Comparison of ENCODE assay signal across 7 cellular contexts in the genomic region with DNA sequence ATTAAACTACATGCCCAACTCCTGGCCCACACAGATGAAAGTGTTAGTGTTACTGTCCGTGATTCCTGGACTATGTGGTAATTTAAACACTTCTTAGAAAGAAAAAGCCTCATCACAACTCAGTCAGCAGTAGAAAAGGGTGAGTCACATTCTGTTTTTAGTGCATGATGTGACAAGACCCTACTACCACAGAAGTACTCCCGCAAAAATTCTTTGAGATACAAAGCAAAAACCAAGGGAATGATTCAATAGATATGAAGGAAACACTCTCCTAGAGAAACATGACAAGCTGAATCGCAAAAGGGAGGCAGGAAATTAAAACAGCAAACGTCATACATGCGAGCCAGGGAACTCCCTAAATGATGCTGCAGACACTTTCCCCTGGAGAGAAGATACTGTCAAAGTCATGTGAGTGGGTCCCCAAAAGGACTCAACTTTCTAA. TPM values are rescaled to one million over a fixed set of nuclear protein-coding genes. Genes with fewer than 3 reads are reported as not detected.
DNase-seq lines count a peak whose midpoint lies in the region; ATAC-seq, FAIRE-seq and TF ChIP-seq lines count a peak whose summit lies in the region.

No MANE protein-coding gene starts in this region.

- no TSS peak for BruUV-seq in K562 (replicated peaks; lab: Mats Ljungman, UMichigan)

- no peaks in the 10 kb centered on the region for H3K9me1 ChIP-seq in K562 (ENCODE audit: control insufficient read depth, insufficient read depth, low read length)

- no peak overlapping the region for H3K9ac ChIP-seq in K562 (ENCODE audit: insufficient read depth in 1 of 2, low read depth in 2 of 2, low read length in 2 of 2)

- no peak overlapping the region for H3K4me3 ChIP-seq in K562
- no peak overlapping the region for H3K4me3 ChIP-seq in retinal pigment epithelial cell (ENCODE audit: low read length)

- no peak for TF ChIP-seq EP300 in K562 (IDR thresholded peaks at IDR 0.05; ENCODE audit: low read length)

- H3K4me1 ChIP-seq in K562 (replicated peaks in 1 of 2; ENCODE audit: control insufficient read depth in 2 of 2, insufficient read depth in 2 of 2, low read length in 2 of 2), result peaks cover 0 to 9% of the 10 kb centered on the region in 2 experiments; a peak in 1 of 5 replicates

- ATAC-seq in GM18520 (IDR thresholded peaks at IDR 0.05; ENCODE audit: unreplicated experiment) (peak; percentile 7), HG03571 (IDR thresholded peaks at IDR 0.05; ENCODE audit: unreplicated experiment) (peak; percentile 9), K562 (no peak), GM18858 (IDR thresholded peaks at IDR 0.05; ENCODE audit: unreplicated experiment) (no peak), HG03097 (IDR thresholded peaks at IDR 0.05; ENCODE audit: low FRiP score, unreplicated experiment) (no peak)

- 0 out of 2 replicates have a peak, but pooled peaks cover 4% of the 10 kb centered on the region for H4K20me1 ChIP-seq in K562 (replicated peaks; ENCODE audit: control insufficient read depth, insufficient read depth, low read length)

- in situ Hi-C loops in K562 (cut with MboI), result no loop called here

- FAIRE-seq in K562 (lab: Jason Lieb, UNC) (peak; percentile 62), frontal cortex (lab: Jason Lieb, UNC) (no peak)

- no peak for TF ChIP-seq POLR2A in K562 (conservative IDR thresholded peaks at IDR 0.05)

- no peak for TF ChIP-seq RAD21 in K562 (CRISPR knock-in tag; conservative IDR thresholded peaks at IDR 0.05 in 1 of 2, IDR thresholded peaks at IDR 0.05 in 1 of 2)

- CTCF ChIA-PET in K562 (lab: Yijun Ruan, JAX; ENCODE audit: low intra/inter-chr PET ratio), result no interaction called here

- H3K27me3 ChIP-seq in K562 (ENCODE audit: control insufficient read depth in 2 of 2, insufficient read depth in 2 of 2, low read length in 2 of 2), result no peaks in the 10 kb centered on the region

- DNase-seq in K562 (ENCODE audit: extremely low read depth in 1 of 4, low spot score in 3 of 4), result no peak
- peak; percentile 64 for DNase-seq in retinal pigment epithelial cell (ENCODE audit: low read depth)
- no peak for DNase-seq in frontal cortex (ENCODE audit: low spot score in 2 of 2)

- no peaks in the 10 kb centered on the region for H3K79me2 ChIP-seq in K562 (ENCODE audit: control insufficient read depth, insufficient read depth, low read length)

- H2AFZ ChIP-seq in K562 (ENCODE audit: low read depth, low read length), result no peak overlapping the region

- intact Hi-C loops in K562 (cut with micrococcal nuclease), result no loop called here

- POLR2A ChIA-PET in K562 (lab: Yijun Ruan, JAX), result interaction anchor here (0.6 kb wide), 1 partner anchor 636 kb away, joined by 3 read pairs; no protein-coding TSS in a partner anchor

- peak overlapping the region; percentile 20; the same call in 1 of the 3 replicates for H3K27ac ChIP-seq in K562 (ENCODE audit: extremely low read depth, low read depth, low read length)

- H3K9me3 ChIP-seq in K562 (replicated peaks; ENCODE audit: control insufficient read depth, insufficient read depth, low read depth, low read length), result no peaks in the 10 kb centered on the region

- no peak overlapping the region for H3K4me2 ChIP-seq in K562 (ENCODE audit: insufficient read depth, low read length)

- TF ChIP-seq CTCF in K562 (IDR thresholded peaks at IDR 0.05 in 2 of 3, conservative IDR thresholded peaks at IDR 0.05 in 1 of 3; ENCODE audit: insufficient read depth in 2 of 3, low read depth in 1 of 3, low read length in 3 of 3) (no peak), retinal pigment epithelial cell (conservative IDR thresholded peaks at IDR 0.05; ENCODE audit: low read depth, low read length) (no peak)

- WGBS in K562 (ENCODE audit: insufficient coverage, low coverage, missing lambda C conversion rate), result 56% methylated on average over 5 of the region's 5 CpGs

- H3K36me3 ChIP-seq in K562 (ENCODE audit: control insufficient read depth, insufficient read depth, low read length), result peaks cover 97% of the 10 kb centered on the region

TF ChIP-seq in K562, 482 proteins besides CTCF, POLR2A, EP300 and RAD21 (continues in another document):
- TF ChIP-seq ZNF124 (CRISPR knock-in tag; IDR thresholded peaks at IDR 0.05), result no peak
- no peak for TF ChIP-seq MCM2 (IDR thresholded peaks at IDR 0.05; ENCODE audit: low read depth)
- TF ChIP-seq, protein P1, sequence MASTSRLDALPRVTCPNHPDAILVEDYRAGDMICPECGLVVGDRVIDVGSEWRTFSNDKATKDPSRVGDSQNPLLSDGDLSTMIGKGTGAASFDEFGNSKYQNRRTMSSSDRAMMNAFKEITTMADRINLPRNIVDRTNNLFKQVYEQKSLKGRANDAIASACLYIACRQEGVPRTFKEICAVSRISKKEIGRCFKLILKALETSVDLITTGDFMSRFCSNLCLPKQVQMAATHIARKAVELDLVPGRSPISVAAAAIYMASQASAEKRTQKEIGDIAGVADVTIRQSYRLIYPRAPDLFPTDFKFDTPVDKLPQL (IDR thresholded peaks at IDR 0.05; ENCODE audit: extremely low read depth, insufficient read length), result no peak
- peak; percentile 64; the same call in 1 of the 2 replicates for TF ChIP-seq MEF2A (IDR thresholded peaks at IDR 0.05; ENCODE audit: control insufficient read depth, low read depth, low read length)
- TF ChIP-seq ZFP1 (CRISPR knock-in tag; IDR thresholded peaks at IDR 0.05), result no peak
- TF ChIP-seq JUN (IDR thresholded peaks at IDR 0.05; ENCODE audit: borderline replicate concordance, low read depth, low read length), result 0 out of 2 replicates have a peak, but pooled peaks have one; percentile 14
- no peak for TF ChIP-seq JUN (CRISPR knock-in tag; IDR thresholded peaks at IDR 0.05; ENCODE audit: borderline replicate concordance)
- peak; percentile 36; the same call in 1 of the 2 replicates for TF ChIP-seq JUND (IDR thresholded peaks at IDR 0.05; ENCODE audit: borderline replicate concordance, low read depth, low read length)
- no peak for TF ChIP-seq JUND (tag; IDR thresholded peaks at IDR 0.05; ENCODE audit: borderline replicate concordance, low read depth, low read length)
- TF ChIP-seq FOSL1 (tag; conservative IDR thresholded peaks at IDR 0.05), result peak; percentile 38; the same call in 1 of the 2 replicates

RNA-seq across cellular contexts. Expression of a gene that starts 14.4 kb away (rescaled TPM):
- 0.81 and 2.2 TPM in 2 replicates for total RNA-seq in K562 (2011; cell fraction: chromatin; rRNA removed; ENCODE audit: low replicate concordance)
- 1.7 and 2.0 TPM in 2 replicates for total RNA-seq in K562 (2011; cell fraction: nucleolus; rRNA removed)
- total RNA-seq in K562 (2011; cell fraction: nucleoplasm; rRNA removed), result 1.8 and 2.4 TPM in 2 replicates
- total RNA-seq in K562 (2014; rRNA removed) (1.4 and 2.4 TPM in 2 replicates), K562 (2014; rRNA removed; fragmentation: Illumina TruSeq; extraction: Trizol) (1.5 and 1.6 TPM in 2 replicates), K562 (2015; rRNA removed; fragmentation: Illumina TruSeq; extraction: Trizol) (2.8 and 3.0 TPM in 2 replicates), K562 (2021) (2.0 and 2.9 TPM in 2 replicates), frontal cortex (154 TPM)
- polyA plus RNA-seq in K562 (2011; rRNA removed) (2.2 and 2.3 TPM in 2 replicates), K562 (2014; fragmentation: Illumina TruSeq; extraction: Trizol) (1.9 and 2.6 TPM in 2 replicates), K562 (2014; fragmentation: Nextera tagmentation; extraction: Ambion mirVana) (under 1 TPM; 0.07 to 0.22 TPM), K562 (2014; rRNA removed) (1.9 and 2.5 TPM in 2 replicates)
- 2.3 and 2.9 TPM in 2 replicates for polyA plus RNA-seq in K562 (2011; cell fraction: cytosol; rRNA removed)
- polyA plus RNA-seq in K562 (2011; cell fraction: nucleus; rRNA removed), result 1.2 and 2.1 TPM in 2 replicates
- polyA plus RNA-seq in K562 (2012), result 3.0 and 3.7 TPM in 2 replicates
- polyA minus RNA-seq in K562 (2011; rRNA and poly(A)+ RNA removed), result 1.4 TPM in 2 replicates
- 0.67 and 1.7 TPM in 2 replicates for polyA minus RNA-seq in K562 (2011; cell fraction: cytosol; rRNA and poly(A)+ RNA removed)
- 0.94 and 2.0 TPM in 2 replicates for polyA minus RNA-seq in K562 (2011; cell fraction: nucleus; rRNA and poly(A)+ RNA removed)

RNA-seq across cellular contexts. Expression of a gene that starts 60.0 kb away (rescaled TPM):
- 65.0 and 78.1 TPM in 2 replicates for total RNA-seq in K562 (2011; cell fraction: chromatin; rRNA removed; ENCODE audit: low replicate concordance)
- total RNA-seq in K562 (2011; cell fraction: nucleolus; rRNA removed), result 60.9 and 64.0 TPM in 2 replicates
- 65.3 and 87.2 TPM in 2 replicates for total RNA-seq in K562 (2011; cell fraction: nucleoplasm; rRNA removed)
- 26.2 and 32.9 TPM in 2 replicates for total RNA-seq in K562 (2014; rRNA removed)
- total RNA-seq in K562 (2014; rRNA removed; fragmentation: Illumina TruSeq; extraction: Trizol), result 17.8 TPM in 2 replicates
- 28.2 and 28.6 TPM in 2 replicates for total RNA-seq in K562 (2015; rRNA removed; fragmentation: Illumina TruSeq; extraction: Trizol)
- total RNA-seq in K562 (2021), result 25.4 and 26.2 TPM in 2 replicates
- polyA plus RNA-seq in K562 (2011; rRNA removed), result 32.6 and 35.8 TPM in 2 replicates
- 40.2 and 47.6 TPM in 2 replicates for polyA plus RNA-seq in K562 (2011; cell fraction: cytosol; rRNA removed)
- 36.3 and 37.9 TPM in 2 replicates for polyA plus RNA-seq in K562 (2011; cell fraction: nucleus; rRNA removed)
- polyA plus RNA-seq in K562 (2012), result 18.8 and 43.5 TPM in 2 replicates
- polyA plus RNA-seq in K562 (2014; fragmentation: Illumina TruSeq; extraction: Trizol), result 27.7 and 29.2 TPM in 2 replicates
- 1 to 10 TPM in 1 of 2 experiments, under 1 TPM in 1; 0.66 to 2.3 TPM for polyA plus RNA-seq in K562 (2014; fragmentation: Nextera tagmentation; extraction: Ambion mirVana)
- polyA plus RNA-seq in K562 (2014; rRNA removed), result 22.2 and 32.3 TPM in 2 replicates
- polyA minus RNA-seq in K562 (2011; rRNA and poly(A)+ RNA removed), result 30.8 and 36.2 TPM in 2 replicates
- polyA minus RNA-seq in K562 (2011; cell fraction: cytosol; rRNA and poly(A)+ RNA removed), result 13.2 and 22.6 TPM in 2 replicates
- polyA minus RNA-seq in K562 (2011; cell fraction: nucleus; rRNA and poly(A)+ RNA removed), result 14.3 and 22.9 TPM in 2 replicates
- 8.6 TPM for total RNA-seq in frontal cortex

Comparison
In these comparisons a context has a peak if more than half of its experiments do, and no peak if none do; other contexts are left out.
1. ATAC-seq: peak in GM18520 (single experiment) and HG03571 (single experiment); none in K562 (single experiment), GM18858 (single experiment) and HG03097 (single experiment).
2. RNA of a gene that starts 14.4 kb away (total RNA-seq): 154 TPM in frontal cortex (single experiment); 0.81 to 3.0 TPM in K562; every median in the first group is over 10 times any median in the second.